1 cellular context compared by ENCODE assay signal in the genomic region with DNA sequence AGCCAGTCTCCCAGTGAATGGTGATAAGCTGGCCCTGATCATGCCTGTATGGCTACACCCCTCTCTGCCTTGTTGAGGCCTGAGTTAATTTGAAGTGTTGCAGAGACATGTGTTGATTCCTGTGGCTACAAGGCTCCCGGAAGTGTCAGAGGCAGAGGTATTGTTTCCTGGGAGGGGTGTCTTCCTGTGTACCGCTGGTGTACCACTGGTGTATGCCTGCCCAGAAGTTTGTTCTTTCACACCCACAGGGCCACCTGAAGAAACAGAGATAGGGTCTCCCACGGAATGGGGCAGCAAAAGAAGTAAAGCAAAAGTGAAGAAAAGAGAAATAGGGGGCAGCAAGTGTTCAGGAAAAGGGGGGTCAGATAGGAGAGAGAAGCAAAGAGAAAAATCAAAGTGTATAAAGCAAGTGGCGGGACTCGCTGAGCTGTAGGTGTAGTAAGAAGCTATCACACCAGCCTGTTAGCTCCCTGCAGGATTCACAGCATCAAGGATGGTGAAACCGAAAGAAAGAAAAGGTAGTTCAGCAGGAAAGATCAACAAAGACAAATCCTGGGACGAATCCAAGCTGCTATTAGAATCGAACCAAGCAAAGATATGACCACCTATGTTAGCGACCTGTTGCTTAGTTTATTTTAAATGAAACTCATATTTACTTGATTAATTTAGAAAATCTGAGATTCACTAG.
TF ChIP-seq lines count a peak whose summit lies in the region.

No MANE protein-coding gene starts in this region.

TF ChIP-seq in HepG2, 621 proteins besides CTCF, POLR2A, EP300 and RAD21 (continued from another document):
- TF ChIP-seq, protein P1, sequence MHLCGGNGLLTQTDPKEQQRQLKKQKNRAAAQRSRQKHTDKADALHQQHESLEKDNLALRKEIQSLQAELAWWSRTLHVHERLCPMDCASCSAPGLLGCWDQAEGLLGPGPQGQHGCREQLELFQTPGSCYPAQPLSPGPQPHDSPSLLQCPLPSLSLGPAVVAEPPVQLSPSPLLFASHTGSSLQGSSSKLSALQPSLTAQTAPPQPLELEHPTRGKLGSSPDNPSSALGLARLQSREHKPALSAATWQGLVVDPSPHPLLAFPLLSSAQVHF (CRISPR knock-in tag; IDR thresholded peaks at IDR 0.05) = no peak
